1 cellular context compared by ENCODE assay signal in genomic region chr2:207683438-207683837, GRCh38.
TF ChIP-seq lines count a peak whose summit lies in the region.

No MANE protein-coding gene starts in this region.

TF ChIP-seq in GM23338, 12 proteins besides CTCF, POLR2A, EP300 and RAD21 (continued from another document):
- TF ChIP-seq ZNF462 (CRISPR knock-in tag; IDR thresholded peaks at IDR 0.05) (no peak), EZH2 (IDR thresholded peaks at IDR 0.05; ENCODE audit: low read depth, unreplicated experiment) (no peak), ETS1 (IDR thresholded peaks at IDR 0.05) (no peak), CREB1 (CRISPR knock-in tag; IDR thresholded peaks at IDR 0.05; ENCODE audit: low read depth) (no peak), EZH2phosphoT487 (IDR thresholded peaks at IDR 0.05; ENCODE audit: unreplicated experiment) (no peak), STAT1 (IDR thresholded peaks at IDR 0.05; ENCODE audit: unreplicated experiment) (no peak), JUNB (IDR thresholded peaks at IDR 0.05; ENCODE audit: unreplicated experiment) (no peak), NANOG (IDR thresholded peaks at IDR 0.05; ENCODE audit: borderline replicate concordance) (no peak), ZNF331 (CRISPR knock-in tag; IDR thresholded peaks at IDR 0.05; ENCODE audit: low read depth) (no peak), POLR2AphosphoS5 (IDR thresholded peaks at IDR 0.05; ENCODE audit: low read depth) (no peak)
- TF ChIP-seq, protein P1, sequence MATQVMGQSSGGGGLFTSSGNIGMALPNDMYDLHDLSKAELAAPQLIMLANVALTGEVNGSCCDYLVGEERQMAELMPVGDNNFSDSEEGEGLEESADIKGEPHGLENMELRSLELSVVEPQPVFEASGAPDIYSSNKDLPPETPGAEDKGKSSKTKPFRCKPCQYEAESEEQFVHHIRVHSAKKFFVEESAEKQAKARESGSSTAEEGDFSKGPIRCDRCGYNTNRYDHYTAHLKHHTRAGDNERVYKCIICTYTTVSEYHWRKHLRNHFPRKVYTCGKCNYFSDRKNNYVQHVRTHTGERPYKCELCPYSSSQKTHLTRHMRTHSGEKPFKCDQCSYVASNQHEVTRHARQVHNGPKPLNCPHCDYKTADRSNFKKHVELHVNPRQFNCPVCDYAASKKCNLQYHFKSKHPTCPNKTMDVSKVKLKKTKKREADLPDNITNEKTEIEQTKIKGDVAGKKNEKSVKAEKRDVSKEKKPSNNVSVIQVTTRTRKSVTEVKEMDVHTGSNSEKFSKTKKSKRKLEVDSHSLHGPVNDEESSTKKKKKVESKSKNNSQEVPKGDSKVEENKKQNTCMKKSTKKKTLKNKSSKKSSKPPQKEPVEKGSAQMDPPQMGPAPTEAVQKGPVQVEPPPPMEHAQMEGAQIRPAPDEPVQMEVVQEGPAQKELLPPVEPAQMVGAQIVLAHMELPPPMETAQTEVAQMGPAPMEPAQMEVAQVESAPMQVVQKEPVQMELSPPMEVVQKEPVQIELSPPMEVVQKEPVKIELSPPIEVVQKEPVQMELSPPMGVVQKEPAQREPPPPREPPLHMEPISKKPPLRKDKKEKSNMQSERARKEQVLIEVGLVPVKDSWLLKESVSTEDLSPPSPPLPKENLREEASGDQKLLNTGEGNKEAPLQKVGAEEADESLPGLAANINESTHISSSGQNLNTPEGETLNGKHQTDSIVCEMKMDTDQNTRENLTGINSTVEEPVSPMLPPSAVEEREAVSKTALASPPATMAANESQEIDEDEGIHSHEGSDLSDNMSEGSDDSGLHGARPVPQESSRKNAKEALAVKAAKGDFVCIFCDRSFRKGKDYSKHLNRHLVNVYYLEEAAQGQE (IDR thresholded peaks at IDR 0.05; ENCODE audit: unreplicated experiment): no peak
